ENCODE assay signal across 2 cellular contexts in the genomic region with DNA sequence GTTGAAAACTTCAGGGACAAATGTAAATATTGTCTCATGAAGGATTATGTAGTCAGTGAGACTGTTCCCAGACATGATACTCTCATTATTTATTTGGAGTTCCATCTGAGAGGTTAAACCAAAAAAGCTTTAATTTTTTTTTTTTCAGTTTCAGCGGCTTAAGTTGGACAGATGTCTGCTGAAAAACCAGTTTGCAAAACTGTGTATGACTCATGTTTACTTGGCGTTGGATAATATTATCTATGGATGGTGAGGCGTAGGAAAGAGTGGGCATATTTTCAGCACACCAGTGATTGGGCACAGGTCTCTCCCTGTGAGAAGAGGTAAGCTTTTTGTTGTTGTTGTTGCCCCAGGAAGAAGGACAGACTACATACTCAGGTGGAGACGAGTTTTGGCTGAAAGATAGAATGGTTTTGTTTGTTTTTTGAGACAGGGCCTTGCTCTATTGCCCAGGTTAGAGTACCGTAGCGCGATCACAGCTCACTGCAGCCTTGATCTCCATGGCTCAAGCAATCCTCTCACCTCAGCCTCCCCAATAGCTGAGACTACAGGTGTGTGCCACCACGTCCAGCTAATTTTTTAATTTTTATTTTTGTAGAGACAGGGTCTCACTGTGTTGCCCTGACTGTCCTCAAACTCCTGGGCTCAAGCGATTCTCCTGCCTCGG.
TF ChIP-seq lines count a peak whose summit lies in the region.

No MANE protein-coding gene starts in this region.

TF ChIP-seq in A549, 52 proteins besides CTCF, POLR2A, EP300 and RAD21 (continued from another document):
- TF ChIP-seq PBX3 (IDR thresholded peaks at IDR 0.05) = no peak
- TF ChIP-seq POLR2AphosphoS2 (conservative IDR thresholded peaks at IDR 0.05; ENCODE audit: low read length) = no peak
- TF ChIP-seq ESRRA (IDR thresholded peaks at IDR 0.05; ENCODE audit: borderline replicate concordance, low read length) = no peak
- TF ChIP-seq EHF (CRISPR knock-in tag; IDR thresholded peaks at IDR 0.05) = no peak
- peak; percentile 70 for TF ChIP-seq FOSL2 (IDR thresholded peaks at IDR 0.05)
- TF ChIP-seq FOSL2 (CRISPR knock-in tag; IDR thresholded peaks at IDR 0.05) = peak; percentile 92
- TF ChIP-seq FOSB (CRISPR knock-in tag; IDR thresholded peaks at IDR 0.05) = no peak
- TF ChIP-seq MAZ (IDR thresholded peaks at IDR 0.05; ENCODE audit: borderline replicate concordance, low read depth, low read length) = no peak
- no peak for TF ChIP-seq HMGXB4 (CRISPR knock-in tag; IDR thresholded peaks at IDR 0.05; ENCODE audit: borderline replicate concordance)
- peak; percentile 58 for TF ChIP-seq JUNB (IDR thresholded peaks at IDR 0.05)
- TF ChIP-seq, protein P1, sequence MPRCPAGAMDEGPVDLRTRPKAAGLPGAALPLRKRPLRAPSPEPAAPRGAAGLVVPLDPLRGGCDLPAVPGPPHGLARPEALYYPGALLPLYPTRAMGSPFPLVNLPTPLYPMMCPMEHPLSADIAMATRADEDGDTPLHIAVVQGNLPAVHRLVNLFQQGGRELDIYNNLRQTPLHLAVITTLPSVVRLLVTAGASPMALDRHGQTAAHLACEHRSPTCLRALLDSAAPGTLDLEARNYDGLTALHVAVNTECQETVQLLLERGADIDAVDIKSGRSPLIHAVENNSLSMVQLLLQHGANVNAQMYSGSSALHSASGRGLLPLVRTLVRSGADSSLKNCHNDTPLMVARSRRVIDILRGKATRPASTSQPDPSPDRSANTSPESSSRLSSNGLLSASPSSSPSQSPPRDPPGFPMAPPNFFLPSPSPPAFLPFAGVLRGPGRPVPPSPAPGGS (IDR thresholded peaks at IDR 0.05) = no peak
- peak; percentile 47; the same call in 1 of the 2 replicates for TF ChIP-seq HOXB13 (CRISPR knock-in tag; IDR thresholded peaks at IDR 0.05; ENCODE audit: low read depth)
- TF ChIP-seq CHD2 (IDR thresholded peaks at IDR 0.05; ENCODE audit: low read length, partially characterized antibody) = no peak
- TF ChIP-seq, protein P2, sequence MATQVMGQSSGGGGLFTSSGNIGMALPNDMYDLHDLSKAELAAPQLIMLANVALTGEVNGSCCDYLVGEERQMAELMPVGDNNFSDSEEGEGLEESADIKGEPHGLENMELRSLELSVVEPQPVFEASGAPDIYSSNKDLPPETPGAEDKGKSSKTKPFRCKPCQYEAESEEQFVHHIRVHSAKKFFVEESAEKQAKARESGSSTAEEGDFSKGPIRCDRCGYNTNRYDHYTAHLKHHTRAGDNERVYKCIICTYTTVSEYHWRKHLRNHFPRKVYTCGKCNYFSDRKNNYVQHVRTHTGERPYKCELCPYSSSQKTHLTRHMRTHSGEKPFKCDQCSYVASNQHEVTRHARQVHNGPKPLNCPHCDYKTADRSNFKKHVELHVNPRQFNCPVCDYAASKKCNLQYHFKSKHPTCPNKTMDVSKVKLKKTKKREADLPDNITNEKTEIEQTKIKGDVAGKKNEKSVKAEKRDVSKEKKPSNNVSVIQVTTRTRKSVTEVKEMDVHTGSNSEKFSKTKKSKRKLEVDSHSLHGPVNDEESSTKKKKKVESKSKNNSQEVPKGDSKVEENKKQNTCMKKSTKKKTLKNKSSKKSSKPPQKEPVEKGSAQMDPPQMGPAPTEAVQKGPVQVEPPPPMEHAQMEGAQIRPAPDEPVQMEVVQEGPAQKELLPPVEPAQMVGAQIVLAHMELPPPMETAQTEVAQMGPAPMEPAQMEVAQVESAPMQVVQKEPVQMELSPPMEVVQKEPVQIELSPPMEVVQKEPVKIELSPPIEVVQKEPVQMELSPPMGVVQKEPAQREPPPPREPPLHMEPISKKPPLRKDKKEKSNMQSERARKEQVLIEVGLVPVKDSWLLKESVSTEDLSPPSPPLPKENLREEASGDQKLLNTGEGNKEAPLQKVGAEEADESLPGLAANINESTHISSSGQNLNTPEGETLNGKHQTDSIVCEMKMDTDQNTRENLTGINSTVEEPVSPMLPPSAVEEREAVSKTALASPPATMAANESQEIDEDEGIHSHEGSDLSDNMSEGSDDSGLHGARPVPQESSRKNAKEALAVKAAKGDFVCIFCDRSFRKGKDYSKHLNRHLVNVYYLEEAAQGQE (IDR thresholded peaks at IDR 0.05) = no peak
- TF ChIP-seq CEBPB (IDR thresholded peaks at IDR 0.05) = peak in 1 of 2 experiments; percentile 58; a peak in 2 of 4 replicates
- TF ChIP-seq HDAC2 (IDR thresholded peaks at IDR 0.05) = no peak
- no peak for TF ChIP-seq BHLHE40 (IDR thresholded peaks at IDR 0.05; ENCODE audit: low read depth, low read length)
- TF ChIP-seq, protein P3, sequence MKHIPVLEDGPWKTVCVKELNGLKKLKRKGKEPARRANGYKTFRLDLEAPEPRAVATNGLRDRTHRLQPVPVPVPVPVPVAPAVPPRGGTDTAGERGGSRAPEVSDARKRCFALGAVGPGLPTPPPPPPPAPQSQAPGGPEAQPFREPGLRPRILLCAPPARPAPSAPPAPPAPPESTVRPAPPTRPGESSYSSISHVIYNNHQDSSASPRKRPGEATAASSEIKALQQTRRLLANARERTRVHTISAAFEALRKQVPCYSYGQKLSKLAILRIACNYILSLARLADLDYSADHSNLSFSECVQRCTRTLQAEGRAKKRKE (CRISPR knock-in tag; IDR thresholded peaks at IDR 0.05; ENCODE audit: low read depth) = no peak; the same call in 1 of the 2 replicates
- TF ChIP-seq RARB (CRISPR knock-in tag; IDR thresholded peaks at IDR 0.05) = no peak
TF ChIP-seq in A549: peak in this region for 5.

TF ChIP-seq in K562, 482 proteins besides CTCF, POLR2A, EP300 and RAD21 (continued from another document):
- TF ChIP-seq CUX1 (CRISPR knock-in tag; IDR thresholded peaks at IDR 0.05) = no peak
- no peak for TF ChIP-seq ZBTB1 (CRISPR knock-in tag; IDR thresholded peaks at IDR 0.05; ENCODE audit: borderline replicate concordance, low read depth)
- TF ChIP-seq JUND (IDR thresholded peaks at IDR 0.05; ENCODE audit: borderline replicate concordance, low read depth, low read length) = 0 out of 2 replicates have a peak, but pooled peaks have one; percentile 13
- no peak for TF ChIP-seq JUND (tag; IDR thresholded peaks at IDR 0.05; ENCODE audit: borderline replicate concordance, low read depth, low read length)
- TF ChIP-seq FOSL1 (tag; conservative IDR thresholded peaks at IDR 0.05) = peak; percentile 53
